Comparison of ENCODE assay signal across 15 cellular contexts in genomic region chrX:11416600-11416999, GRCh38.
"Had no signal": no experiment of that assay in that cellular context is flagged by ENCODE, and none has a peak within 500 bp of the region (broad histone marks: within the 10 kb centered on the region; RNA-seq: fewer than 3 reads in every experiment).

No MANE protein-coding gene starts in this region.

- DNase-seq: activated CD4-positive, alpha-beta T cell treated with anti-CD3 and anti-CD28 coated beads, Interleukin-2, amount 50 U/mL, for 4 hours; activated CD4-positive, CD25-positive, alpha-beta regulatory T cell treated with anti-CD3 and anti-CD28 coated beads, Interleukin-2, amount 50 U/mL, for 72 hours; activated gamma-delta T cell treated with Interleukin-2 at 50 U/mL for 16 hours; activated naive CD8-positive, alpha-beta T cell treated with anti-CD3 and anti-CD28 coated beads, Interleukin-2, amount 10 ng/mL, durations not matched to agents 7 days and 5 days; activated T-cell treated with anti-CD3 and anti-CD28 coated beads, Interleukin-2, amount 50 U/mL, for 1 hour; kidney glomerular epithelial cell; ovary; stomach; T-helper 2 cell; tibial artery had no signal

- H3K36me3 Mint-ChIP-seq: activated naive CD8-positive, alpha-beta T cell treated with anti-CD3 and anti-CD28 coated beads, Interleukin-2, amount 10 ng/mL, durations not matched to agents 7 days and 5 days; mesothelial cell of epicardium had no signal

- H3K4me3 ChIP-seq: hepatocyte, ovary, stomach, tibial artery had no signal

- H3K4me1 Mint-ChIP-seq: activated naive CD8-positive, alpha-beta T cell treated with anti-CD3 and anti-CD28 coated beads, Interleukin-2, amount 10 ng/mL, durations not matched to agents 7 days and 5 days; mesothelial cell of epicardium; neural crest cell had no signal

- H3K4me3 Mint-ChIP-seq: activated naive CD8-positive, alpha-beta T cell treated with anti-CD3 and anti-CD28 coated beads, Interleukin-2, amount 10 ng/mL, durations not matched to agents 7 days and 5 days; mesothelial cell of epicardium; neural crest cell had no signal

- H3K9me3 Mint-ChIP-seq: activated naive CD8-positive, alpha-beta T cell treated with anti-CD3 and anti-CD28 coated beads, Interleukin-2, amount 10 ng/mL, durations not matched to agents 7 days and 5 days; neural crest cell had no signal

- H3K9me3 ChIP-seq: ascending aorta, ovary, stomach, tibial artery had no signal

- H3K27ac Mint-ChIP-seq: activated naive CD8-positive, alpha-beta T cell treated with anti-CD3 and anti-CD28 coated beads, Interleukin-2, amount 10 ng/mL, durations not matched to agents 7 days and 5 days; mesothelial cell of epicardium had no signal

- H3K4me1 ChIP-seq: stomach had no signal

- H3K27me3 Mint-ChIP-seq: activated naive CD8-positive, alpha-beta T cell treated with anti-CD3 and anti-CD28 coated beads, Interleukin-2, amount 10 ng/mL, durations not matched to agents 7 days and 5 days had no signal

- H3K27ac ChIP-seq: ascending aorta, hepatocyte, ovary, stomach, tibial artery had no signal

- H3K36me3 ChIP-seq: ascending aorta, ovary, stomach, tibial artery had no signal

- H3K27me3 ChIP-seq: ascending aorta, hepatocyte, ovary, stomach, tibial artery had no signal

- FAIRE-seq: colon had no signal
